Comparison of ENCODE assay signal across 7 cellular contexts in genomic region chr6:127397171-127397597, GRCh38. TPM values are rescaled to one million over a fixed set of nuclear protein-coding genes. Genes with fewer than 3 reads are reported as not detected.
A peak's percentile ranks its signal among the peaks of the same experiment; 100 is the strongest.
DNase-seq lines count a peak whose midpoint lies in the region; ATAC-seq and TF ChIP-seq lines count a peak whose summit lies in the region.
"Not testable (repeated sequence)": the region's sequence is repeated elsewhere in the genome, so short reads cannot be mapped to it uniquely, and the experiment has no call there.

No MANE protein-coding gene starts in this region.

- H2AK5ac ChIP-seq in trophoblast cell (ENCODE audit: low read length), result not testable (repeated sequence)

- H3K4me1 ChIP-seq in SJCRH30; right cardiac atrium (ENCODE audit: control insufficient read depth, insufficient read depth, low read length); trophoblast cell (ENCODE audit: control insufficient read depth in 1 of 2, insufficient read depth in 2 of 2, low read length in 2 of 2): not testable (repeated sequence)

- not testable (repeated sequence) for H4K8ac ChIP-seq in trophoblast cell (ENCODE audit: low read depth, low read length)

- not testable (repeated sequence) for H3K27ac ChIP-seq in SJCRH30; right cardiac atrium (ENCODE audit: low read length); trophoblast cell (ENCODE audit: low read depth, low read length)

- H3K27me3 ChIP-seq in SJCRH30; right cardiac atrium (ENCODE audit: control insufficient read depth, insufficient read depth); trophoblast cell (ENCODE audit: insufficient read depth, low read length): not testable (repeated sequence)

- H3K9ac ChIP-seq in trophoblast cell (ENCODE audit: low read length), result not testable (repeated sequence)

- H3K4me2 ChIP-seq in trophoblast cell (ENCODE audit: low read length), result not testable (repeated sequence)

- H3K79me1 ChIP-seq in trophoblast cell (ENCODE audit: low read length), result not testable (repeated sequence)

- H3K14ac ChIP-seq in trophoblast cell (ENCODE audit: low read length), result not testable (repeated sequence)

- not testable (repeated sequence) for H3K18ac ChIP-seq in trophoblast cell (ENCODE audit: low read length)

- H2BK12ac ChIP-seq in trophoblast cell (ENCODE audit: low read length), result not testable (repeated sequence)

- H2BK5ac ChIP-seq in trophoblast cell (ENCODE audit: low read depth, low read length, poor library complexity), result not testable (repeated sequence)

- not testable (repeated sequence) for H3K4ac ChIP-seq in trophoblast cell (ENCODE audit: low read depth, low read length)

- H3K9me3 ChIP-seq in SJCRH30 (replicated peaks); right cardiac atrium (ENCODE audit: control insufficient read depth, low read length); trophoblast cell (ENCODE audit: insufficient read depth, low read depth, low read length): not testable (repeated sequence)

- not testable (repeated sequence) for H4K12ac ChIP-seq in trophoblast cell (ENCODE audit: low read depth, low read length)

- peak; percentile 16 for TF ChIP-seq CTCF in epithelial cell of esophagus (IDR thresholded peaks at IDR 0.05; ENCODE audit: insufficient read depth, low read depth, low read length, missing control alignments)

- H2AFZ ChIP-seq in trophoblast cell (ENCODE audit: insufficient read depth, low read length, poor library complexity), result not testable (repeated sequence)

- DNase-seq in Daoy (ENCODE audit: low read depth) (peak; percentile 13), NCI-H1105 treated with DMSO at 0.1 percent for 48 hours (lab: John Stamatoyannopoulos, UW) (peak; percentile 63), NCI-H446 (lab: John Stamatoyannopoulos, UW) (peak; percentile 2 to 82), SJCRH30 (peak; percentile 30 to 59), epithelial cell of esophagus (ENCODE audit: low read depth) (peak; percentile 80), right cardiac atrium (peak in 2 of 3 donors; percentile 15 to 64), trophoblast cell (peak; percentile 50 to 70)

- intact Hi-C loops in right cardiac atrium (cut with DNase I), result not testable (repeated sequence)

- ATAC-seq in right cardiac atrium, result peak in 1 of 2 donors; percentile 40

- H2BK120ac ChIP-seq in trophoblast cell (ENCODE audit: insufficient read depth, low read length, poor library complexity), result not testable (repeated sequence)

- not testable (repeated sequence) for H4K91ac ChIP-seq in trophoblast cell (ENCODE audit: low read depth, low read length)

- not testable (repeated sequence) for H3K4me3 ChIP-seq in SJCRH30; epithelial cell of esophagus (ENCODE audit: low read length); right cardiac atrium (ENCODE audit: low read length); trophoblast cell (ENCODE audit: low read depth, low read length)

- not testable (repeated sequence) for H3K36me3 ChIP-seq in SJCRH30; trophoblast cell (ENCODE audit: control insufficient read depth in 1 of 2, insufficient read depth in 2 of 2, low read length in 2 of 2)

- not testable (repeated sequence) for H3K79me2 ChIP-seq in trophoblast cell (ENCODE audit: control insufficient read depth, insufficient read depth, low read length, poor library complexity)

- 44% methylated on average over 5 of the region's 5 CpGs for WGBS in right cardiac atrium
- no CpG with 5 or more reads among the region's 5 CpGs for WGBS in trophoblast cell (ENCODE audit: extremely low coverage, insufficient coverage, insufficient read length)

- not testable (repeated sequence) for H3K23ac ChIP-seq in trophoblast cell (ENCODE audit: low read length)

RNA-seq across cellular contexts. Expression of gene ECHDC1, which starts 53.8 kb away (rescaled TPM):
- 116 and 154 TPM in 2 replicates for total RNA-seq in Daoy (2014; rRNA removed; shearing (Covaris generic))
- total RNA-seq in SJCRH30 (2014; rRNA removed; shearing (Covaris generic)), result 70.2 and 77.2 TPM in 2 replicates
- total RNA-seq in right cardiac atrium, result 10 to 100 TPM; 32.9 to 40.5 (median 36.0) TPM
- polyA plus RNA-seq in right cardiac atrium, result 31.9 TPM
- polyA plus RNA-seq in trophoblast cell (2013), result 28.0 and 28.8 TPM in 2 replicates

Comparison
In these comparisons a context has a peak if more than half of its experiments do, and no peak if none do; other contexts are left out.
1. DNase-seq: peak in every context shown above with its lines; median percentile 80 in epithelial cell of esophagus; 63 in NCI-H1105 treated with DMSO at 0.1 percent for 48 hours; 60 in trophoblast cell; 44 in SJCRH30; 42 in NCI-H446; 40 in right cardiac atrium; 13 in Daoy.